In genomic region chr12:117844114-117844513, GRCh38 we compare ENCODE assay signal across 26 cellular contexts.
"Had no signal": no experiment of that assay in that cellular context is flagged by ENCODE, and none has a peak within 500 bp of the region (broad histone marks: within the 10 kb centered on the region; RNA-seq: fewer than 3 reads in every experiment).

No MANE protein-coding gene starts in this region.

- FAIRE-seq: small intestine had no signal

- H3K36me3 ChIP-seq: neural progenitor cell, ovary, suprapubic skin, tibial artery, transverse colon, upper lobe of right lung, vagina had no signal

- DNase-seq: naive thymus-derived CD4-positive, alpha-beta T cell; natural killer cell; occipital lobe; ovary; posterior cingulate gyrus; psoas muscle; right cardiac atrium; small intestine; stimulated activated CD4-positive, alpha-beta T cell treated with anti-CD3 and anti-CD28 coated beads, Interleukin-15, amount 100 ng/mL, for 24 hours; stimulated activated CD4-positive, alpha-beta T cell treated with anti-CD3 and anti-CD28 coated beads, Interleukin-2, amount 100 ng/mL, for 24 hours; stimulated activated CD4-positive, alpha-beta T cell treated with anti-CD3 and anti-CD28 coated beads, Interleukin-2, amount 100 ng/mL, for 48 hours; stimulated activated CD4-positive, alpha-beta T cell treated with anti-CD3 and anti-CD28 coated beads, Interleukin-4, amount 100 ng/mL, for 24 hours; stimulated activated naive CD4-positive, alpha-beta T cell; stimulated activated naive CD8-positive, alpha-beta T cell treated with anti-CD3 and anti-CD28 coated beads, Interleukin-15, amount 100 ng/mL, for 72 hours; stimulated activated naive CD8-positive, alpha-beta T cell treated with anti-CD3 and anti-CD28 coated beads, Interleukin-15, Interleukin-2, amounts not matched to agents 100 U/mL and 50 U/mL, for 24 hours; substantia nigra; testis; tibial artery; transverse colon; upper lobe of right lung had no signal

- H3K9me3 ChIP-seq: ovary, psoas muscle, suprapubic skin, testis, transverse colon, upper lobe of right lung, vagina had no signal

- H3K4me2 ChIP-seq: neural progenitor cell had no signal

- H3K9ac ChIP-seq: neural progenitor cell, parathyroid adenoma had no signal

- H2AFZ ChIP-seq: neural progenitor cell, parathyroid adenoma had no signal

- ATAC-seq: naive thymus-derived CD4-positive, alpha-beta T cell; natural killer cell; psoas muscle; right cardiac atrium; sciatic nerve; stimulated activated effector memory CD8-positive, alpha-beta T cell treated with anti-CD3 and anti-CD28 coated beads, Interleukin-12 subunit alpha, Interleukin-12 subunit beta, amount 100 ng/mL, for 72 hours; stimulated activated naive CD8-positive, alpha-beta T cell treated with anti-CD3 and anti-CD28 coated beads, Interleukin-15, amount 100 ng/mL, for 72 hours; stimulated activated naive CD8-positive, alpha-beta T cell treated with anti-CD3 and anti-CD28 coated beads, Interleukin-15, Interleukin-2, amounts not matched to agents 100 U/mL and 50 U/mL, for 24 hours; upper lobe of right lung had no signal

- H3K4me3 ChIP-seq: neural progenitor cell, ovary, psoas muscle, suprapubic skin, testis, tibial artery, transverse colon, upper lobe of right lung, vagina had no signal

- H3K27ac ChIP-seq: neural progenitor cell, ovary, parathyroid adenoma, psoas muscle, suprapubic skin, testis, tibial artery, transverse colon, upper lobe of right lung, vagina had no signal

- H3K4me1 ChIP-seq: parathyroid adenoma, psoas muscle, suprapubic skin, testis, tibial artery, transverse colon, upper lobe of right lung, vagina had no signal

- H3K79me2 ChIP-seq: parathyroid adenoma had no signal

- H3K27me3 ChIP-seq: neural progenitor cell, ovary, testis, transverse colon, vagina had no signal
